In the genomic region with DNA sequence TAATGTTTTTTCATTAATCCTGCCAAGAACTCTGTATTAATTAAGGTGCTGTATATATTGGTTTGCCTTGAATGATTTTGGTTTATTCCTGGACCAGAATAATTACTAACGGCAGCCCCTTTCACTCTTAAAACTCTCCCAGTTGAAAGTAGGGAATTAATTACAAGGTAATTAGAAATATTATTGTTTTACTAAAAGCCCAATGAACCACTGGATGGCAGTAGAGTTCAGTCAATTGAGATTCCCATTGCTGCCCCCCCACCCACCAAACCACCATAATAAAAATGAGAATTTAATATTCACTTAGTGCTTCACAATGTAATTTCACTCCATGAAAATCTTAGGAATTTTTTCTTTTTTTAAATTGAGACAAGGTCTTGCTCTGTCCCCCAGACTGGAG, we compare ENCODE assay signal across 8 cellular contexts. TPM values are rescaled to one million over a fixed set of nuclear protein-coding genes. Genes with fewer than 3 reads are reported as not detected.
DNase-seq lines count a peak whose midpoint lies in the region; ATAC-seq and TF ChIP-seq lines count a peak whose summit lies in the region.

No MANE protein-coding gene starts in this region.

- H3K4me1 ChIP-seq in OCI-LY3 (ENCODE audit: low read length): no peaks in the 10 kb centered on the region

- POLR2A ChIA-PET in activated CD4-positive, alpha-beta memory T cell treated with anti-CD3 and anti-CD28 coated beads for 36 hours (lab: Charles Lee): no interaction called here

- no peak overlapping the region for H3K27ac ChIP-seq in OCI-LY3 (ENCODE audit: low read length)

- H3K27ac Mint-ChIP-seq in activated T-cell treated with anti-CD3 and anti-CD28 coated beads, Interleukin-2, amount 50 U/mL, for 24 hours: no peak overlapping the region
- H3K27ac Mint-ChIP-seq in chondrocyte (ENCODE audit: unreplicated experiment): no peak overlapping the region
- no peak overlapping the region for H3K27ac Mint-ChIP-seq in mesothelial cell of epicardium
- no peak overlapping the region for H3K27ac Mint-ChIP-seq in activated CD4-positive, alpha-beta memory T cell treated with anti-CD3 and anti-CD28 coated beads for 36 hours

- CTCF ChIA-PET in activated CD4-positive, alpha-beta memory T cell treated with anti-CD3 and anti-CD28 coated beads for 36 hours (lab: Charles Lee): interaction anchor here (1.6 to 3.8 kb wide), 2 partner anchors 11 to 146 kb away, joined by 10 to 36 read pairs; no protein-coding TSS in a partner anchor

- no peaks in the 10 kb centered on the region for H3K9me3 Mint-ChIP-seq in activated T-cell treated with anti-CD3 and anti-CD28 coated beads, Interleukin-2, amount 50 U/mL, for 24 hours
- H3K9me3 Mint-ChIP-seq in chondrocyte (ENCODE audit: low read depth): no peaks in the 10 kb centered on the region
- peaks cover 18% of the 10 kb centered on the region for H3K9me3 Mint-ChIP-seq in mesothelial cell of epicardium
- no peaks in the 10 kb centered on the region for H3K9me3 Mint-ChIP-seq in activated CD4-positive, alpha-beta memory T cell treated with anti-CD3 and anti-CD28 coated beads for 36 hours

- no peak overlapping the region for H3K4me3 ChIP-seq in OCI-LY3 (ENCODE audit: low read length)

- no peaks in the 10 kb centered on the region for H4K20me1 ChIP-seq in OCI-LY3 (ENCODE audit: insufficient read depth, low read length)

- H3K27me3 Mint-ChIP-seq in activated T-cell treated with anti-CD3 and anti-CD28 coated beads, Interleukin-2, amount 50 U/mL, for 24 hours: no peaks in the 10 kb centered on the region
- H3K27me3 Mint-ChIP-seq in chondrocyte (ENCODE audit: low read depth) (no peaks in the 10 kb centered on the region), mesothelial cell of epicardium (ENCODE audit: low read depth) (no peaks in the 10 kb centered on the region)
- H3K27me3 Mint-ChIP-seq in activated CD4-positive, alpha-beta memory T cell treated with anti-CD3 and anti-CD28 coated beads for 36 hours: no peaks in the 10 kb centered on the region

- ATAC-seq in GM21381 (IDR thresholded peaks at IDR 0.05; ENCODE audit: unreplicated experiment): no peak

- peaks cover 81% of the 10 kb centered on the region for H3K36me3 Mint-ChIP-seq in activated T-cell treated with anti-CD3 and anti-CD28 coated beads, Interleukin-2, amount 50 U/mL, for 24 hours (ENCODE audit: low read depth)
- H3K36me3 Mint-ChIP-seq in chondrocyte (ENCODE audit: low read depth) (peaks cover 41% of the 10 kb centered on the region), mesothelial cell of epicardium (peaks cover 55% of the 10 kb centered on the region)
- H3K36me3 Mint-ChIP-seq in activated CD4-positive, alpha-beta memory T cell treated with anti-CD3 and anti-CD28 coated beads for 36 hours: peaks cover 47% of the 10 kb centered on the region

- H3K79me2 ChIP-seq in OCI-LY3 (ENCODE audit: low read length): no peaks in the 10 kb centered on the region

- H2AFZ ChIP-seq in OCI-LY3 (ENCODE audit: low read depth, low read length): no peak overlapping the region

- TF ChIP-seq CTCF in OCI-LY3 (IDR thresholded peaks at IDR 0.05; ENCODE audit: low read depth, low read length) (peak; percentile 73), chondrocyte (IDR thresholded peaks at IDR 0.05) (peak; percentile 87), mesothelial cell of epicardium (IDR thresholded peaks at IDR 0.05; ENCODE audit: unreplicated experiment) (peak; percentile 66)

- H3K9ac ChIP-seq in OCI-LY3 (ENCODE audit: low read length): no peak overlapping the region

- peaks cover 5% of the 10 kb centered on the region for H3K4me1 Mint-ChIP-seq in activated T-cell treated with anti-CD3 and anti-CD28 coated beads, Interleukin-2, amount 50 U/mL, for 24 hours (ENCODE audit: low read depth)
- H3K4me1 Mint-ChIP-seq in chondrocyte (ENCODE audit: low read depth): no peaks in the 10 kb centered on the region
- no peaks in the 10 kb centered on the region for H3K4me1 Mint-ChIP-seq in mesothelial cell of epicardium
- no peaks in the 10 kb centered on the region for H3K4me1 Mint-ChIP-seq in activated CD4-positive, alpha-beta memory T cell treated with anti-CD3 and anti-CD28 coated beads for 36 hours (ENCODE audit: low read depth)

- H3K27me3 ChIP-seq in OCI-LY3 (ENCODE audit: low read depth, low read length): no peaks in the 10 kb centered on the region

- intact Hi-C loops in activated CD4-positive, alpha-beta memory T cell treated with anti-CD3 and anti-CD28 coated beads for 36 hours (cut with micrococcal nuclease): loop anchor here (1.0 kb wide), 1 partner anchor 147 kb away; no protein-coding TSS in a partner anchor

- H3K36me3 ChIP-seq in OCI-LY3 (replicated peaks; ENCODE audit: low read depth, low read length): peaks cover 47% of the 10 kb centered on the region

- H3K4me2 ChIP-seq in OCI-LY3 (ENCODE audit: low read length): no peak overlapping the region

- DNase-seq in activated T-cell treated with anti-CD3 and anti-CD28 coated beads for 4 hours (peak; percentile 50), chondrocyte (ENCODE audit: low spot score) (no peak), mesothelial cell of epicardium (ENCODE audit: low spot score in 2 of 2, unreplicated experiment in 2 of 2) (no peak), GOT3 (lab: John Stamatoyannopoulos, UW) (no peak)
- DNase-seq in activated T-cell treated with anti-CD3 and anti-CD28 coated beads, Interleukin-2, amount 50 U/mL, for 24 hours: no peak
- no peak for DNase-seq in activated CD4-positive, alpha-beta memory T cell treated with anti-CD3 and anti-CD28 coated beads for 36 hours

- no peaks in the 10 kb centered on the region for H3K9me3 ChIP-seq in OCI-LY3 (ENCODE audit: insufficient read depth, low read length)

- H3K4me3 Mint-ChIP-seq in activated T-cell treated with anti-CD3 and anti-CD28 coated beads, Interleukin-2, amount 50 U/mL, for 24 hours: no peak overlapping the region
- H3K4me3 Mint-ChIP-seq in chondrocyte (ENCODE audit: unreplicated experiment): no peak overlapping the region
- H3K4me3 Mint-ChIP-seq in mesothelial cell of epicardium: no peak overlapping the region
- H3K4me3 Mint-ChIP-seq in activated CD4-positive, alpha-beta memory T cell treated with anti-CD3 and anti-CD28 coated beads for 36 hours: no peak overlapping the region

RNA-seq across cellular contexts. Expression of a gene that starts 13.7 kb away (rescaled TPM):
- total RNA-seq in chondrocyte (5.1 to 5.8 TPM (median 5.3 TPM) in 3 replicates), mesothelial cell of epicardium (9.2 to 9.5 TPM (median 9.4 TPM) in 3 replicates)
- total RNA-seq in activated CD4-positive, alpha-beta memory T cell treated with anti-CD3 and anti-CD28 coated beads for 36 hours: 10 to 100 TPM; 12.6 to 13.5 TPM

RNA-seq across cellular contexts. Expression of a gene that starts 55.9 kb away (rescaled TPM):
- total RNA-seq in chondrocyte (45.7 to 46.7 TPM (median 45.8 TPM) in 3 replicates), mesothelial cell of epicardium (76.9 to 78.0 TPM (median 77.4 TPM) in 3 replicates)
- total RNA-seq in activated CD4-positive, alpha-beta memory T cell treated with anti-CD3 and anti-CD28 coated beads for 36 hours: 10 to 100 TPM; 70.8 to 71.2 TPM

RNA-seq across cellular contexts. Expression of a gene that starts 57.6 kb away (rescaled TPM):
- total RNA-seq in chondrocyte (9.1 to 10.6 TPM (median 9.7 TPM) in 3 replicates), mesothelial cell of epicardium (10.2 to 11.3 TPM (median 10.4 TPM) in 3 replicates)
- total RNA-seq in activated CD4-positive, alpha-beta memory T cell treated with anti-CD3 and anti-CD28 coated beads for 36 hours: 1 to 10 TPM; 3.6 to 4.2 TPM
